In genomic region chr2:85595378-85596232, GRCh38 we compare ENCODE assay signal across 8 cellular contexts. TPM values are rescaled to one million over a fixed set of nuclear protein-coding genes. Genes with fewer than 3 reads are reported as not detected.
DNase-seq lines count a peak whose midpoint lies in the region; ATAC-seq and TF ChIP-seq lines count a peak whose summit lies in the region.

RNF181 (plus strand) TSS chr2:85595745; CDS start chr2:85595764, 19 bp downstream.

- H4K20me1 ChIP-seq in mammary epithelial cell (ENCODE audit: insufficient read depth, low read length): no peaks in the 10 kb centered on the region

- intact Hi-C loops in mammary epithelial cell (cut with micrococcal nuclease): loop anchor here (1.0 kb wide), 1 partner anchor 34 kb away; the partner anchor contains the start of gene GGCX

- H3K27ac ChIP-seq in WERI-Rb-1 (peak within 1 kb of the TSS; percentile 77), mammary epithelial cell (ENCODE audit: insufficient read depth, low read depth, low read length) (peak within 1 kb of the TSS; percentile 75), iPS-20b (ENCODE audit: low read length) (peak within 1 kb of the TSS; percentile 86), skin epidermis (peak within 1 kb of the TSS; percentile 70 to 94 (median 91))

- TF ChIP-seq CTCF in WERI-Rb-1 (IDR thresholded peaks at IDR 0.05; ENCODE audit: low read depth, low read length) (no peak), mammary epithelial cell (conservative IDR thresholded peaks at IDR 0.05 in 1 of 2, IDR thresholded peaks at IDR 0.05 in 1 of 2; ENCODE audit: extremely low read depth in 1 of 2, insufficient read depth in 1 of 2, low read depth in 1 of 2, low read length in 2 of 2) (no peak)

- H3K36me3 ChIP-seq in WERI-Rb-1 (peaks cover 18% of the 10 kb centered on the region), mammary epithelial cell (ENCODE audit: insufficient read depth, low read length) (peaks cover 7% of the 10 kb centered on the region), iPS-20b (ENCODE audit: insufficient read depth, low read depth, low read length) (peaks cover 33% of the 10 kb centered on the region)

- BruUV-seq in mammary epithelial cell (replicated peaks; lab: Mats Ljungman, UMichigan): TSS peak; percentile 72

- H3K9ac ChIP-seq in mammary epithelial cell (ENCODE audit: insufficient read depth, low read length): peak within 1 kb of the TSS; percentile 83
- H3K9ac ChIP-seq in iPS-20b (ENCODE audit: low read depth, low read length): peak within 1 kb of the TSS; percentile 87

- peak within 1 kb of the TSS; percentile 94 for H2AFZ ChIP-seq in mammary epithelial cell (ENCODE audit: low read depth, low read length)

- peaks cover 22% of the 10 kb centered on the region for H3K79me2 ChIP-seq in mammary epithelial cell (ENCODE audit: insufficient read depth, low read length)

- peak; percentile 99 for ATAC-seq in GM18873 (IDR thresholded peaks at IDR 0.05; ENCODE audit: low FRiP score, unreplicated experiment)
- ATAC-seq in HG03139 (IDR thresholded peaks at IDR 0.05; ENCODE audit: unreplicated experiment): peak; percentile 99

- DNase-seq in ACHN (peak; percentile 99), NCI-H2227 (lab: John Stamatoyannopoulos, UW; ENCODE audit: unreplicated experiment) (peak; percentile 98), WERI-Rb-1 (peak; percentile 95), mammary epithelial cell (peak; percentile 99)

- no peaks in the 10 kb centered on the region for H3K27me3 ChIP-seq in WERI-Rb-1 (ENCODE audit: insufficient read depth, low read depth, severe bottlenecking)
- H3K27me3 ChIP-seq in mammary epithelial cell (ENCODE audit: insufficient read depth, low read length): no peaks in the 10 kb centered on the region
- no peaks in the 10 kb centered on the region for H3K27me3 ChIP-seq in iPS-20b (ENCODE audit: insufficient read depth, low read length)

- H3K4me3 ChIP-seq in WERI-Rb-1 (ENCODE audit: low read depth, low read length) (peak within 1 kb of the TSS; percentile 83), mammary epithelial cell (replicated peaks in 1 of 3; ENCODE audit: insufficient read depth in 1 of 3, low read depth in 2 of 3, low read length in 3 of 3) (peak within 1 kb of the TSS; percentile 73 to 93 (median 92)), iPS-20b (ENCODE audit: low read length) (peak within 1 kb of the TSS; percentile 87), skin epidermis (peak within 1 kb of the TSS; percentile 59 to 85 (median 72))

- dilution Hi-C loops in mammary epithelial cell (cut with HindIII; ENCODE audit: low sequenced_read_pairs): no loop called here

- peaks cover 18% of the 10 kb centered on the region for H3K4me1 ChIP-seq in mammary epithelial cell (ENCODE audit: insufficient read depth, low read length)
- H3K4me1 ChIP-seq in iPS-20b (ENCODE audit: insufficient read depth, low read length): peaks cover 7% of the 10 kb centered on the region; the same call in 1 of the 2 replicates

- in situ Hi-C loops in ACHN (cut with HindIII; ENCODE audit: low pct_ligation_motif_present, low pct_unique_long_range_greater_than_20kb, low sequenced_read_pairs): no loop called here
- in situ Hi-C loops in mammary epithelial cell (cut with MboI; ENCODE audit: low sequenced_read_pairs in 2 of 2): no loop called here

- 2% methylated on average over 35 of the region's 46 CpGs for WGBS in mammary epithelial cell (ENCODE audit: low coverage, missing lambda C conversion rate)

- CTCF ChIA-PET in mammary epithelial cell (lab: Charles Lee; ENCODE audit: low non-redundant PET): no interaction called here

- H3K4me2 ChIP-seq in mammary epithelial cell (ENCODE audit: insufficient read depth, low read depth, low read length): peak within 1 kb of the TSS; percentile 75

- H3K9me3 ChIP-seq in WERI-Rb-1 (ENCODE audit: severe bottlenecking) (no peaks in the 10 kb centered on the region), mammary epithelial cell (replicated peaks; ENCODE audit: insufficient read depth, low read length) (no peaks in the 10 kb centered on the region), iPS-20b (ENCODE audit: insufficient read depth, low read depth, low read length) (no peaks in the 10 kb centered on the region)

RNA-seq across cellular contexts. Expression of gene RNF181, which starts in this region (rescaled TPM):
- total RNA-seq in mammary epithelial cell: 100 to 1,000 TPM; 101 to 109 TPM
- polyA plus RNA-seq in mammary epithelial cell: 269 TPM
- 193 TPM for polyA minus RNA-seq in mammary epithelial cell

Comparison
In these comparisons a context has a peak if more than half of its experiments do, and no peak if none do; other contexts are left out.
1. Peak in every context shown above with its lines: DNase-seq, ATAC-seq, H3K4me3 ChIP-seq and H3K27ac ChIP-seq.